Comparison of ENCODE assay signal across 8 cellular contexts in the genomic region with DNA sequence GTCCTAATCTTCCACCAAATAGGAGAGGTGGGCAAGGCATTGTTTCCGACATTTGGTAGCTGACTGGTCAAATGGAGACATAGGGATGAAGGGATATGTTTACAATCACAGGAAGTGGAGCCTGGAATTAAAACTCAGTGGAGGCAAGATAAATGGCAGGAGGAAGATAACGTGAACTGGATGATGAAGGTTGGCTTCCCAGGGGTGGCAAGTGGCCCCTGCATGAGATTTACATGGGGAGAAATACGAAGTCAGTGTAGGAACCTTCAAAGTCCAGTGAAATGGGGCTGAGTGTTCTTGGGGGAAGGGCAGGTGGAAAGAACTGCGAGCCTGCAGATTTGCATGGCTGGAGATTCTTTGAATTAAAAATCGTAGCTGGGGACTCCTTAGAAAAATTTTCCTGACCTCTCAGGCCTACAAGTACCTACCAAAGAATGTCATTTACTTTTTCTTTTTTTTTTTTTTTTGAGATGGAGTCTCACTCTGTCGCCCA. TPM values are rescaled to one million over a fixed set of nuclear protein-coding genes. Genes with fewer than 3 reads are reported as not detected.
DNase-seq lines count a peak whose midpoint lies in the region; ATAC-seq and TF ChIP-seq lines count a peak whose summit lies in the region.

No MANE protein-coding gene starts in this region.

- peak overlapping the region; percentile 72 for H3K4me3 Mint-ChIP-seq in activated naive CD4-positive, alpha-beta T cell treated with anti-CD3 and anti-CD28 coated beads for 36 hours
- H3K4me3 Mint-ChIP-seq in memory B cell = peak overlapping the region; percentile 29

- H3K27ac ChIP-seq in ascending aorta = peak overlapping the region; percentile 76 to 87
- peak overlapping the region; percentile 74 to 82 for H3K27ac ChIP-seq in tibial artery

- TF ChIP-seq CTCF in ascending aorta (IDR thresholded peaks at IDR 0.05) = no peak
- TF ChIP-seq CTCF in tibial artery (IDR thresholded peaks at IDR 0.05) = no peak

- no peak for DNase-seq in activated naive CD4-positive, alpha-beta T cell treated with anti-CD3 and anti-CD28 coated beads for 36 hours
- DNase-seq in activated naive CD4-positive, alpha-beta T cell treated with Interleukin-2 at 50 U/mL for 16 hours = no peak
- DNase-seq in ascending aorta (ENCODE audit: low spot score in 2 of 2) (no peak), memory B cell (ENCODE audit: low spot score in 2 of 2) (no peak), tibial artery (no peak), NCI-H524 treated with DMSO at 0.1 percent for 48 hours (lab: John Stamatoyannopoulos, UW) (no peak)

- H3K27ac Mint-ChIP-seq in activated naive CD4-positive, alpha-beta T cell treated with anti-CD3 and anti-CD28 coated beads for 36 hours = no peak overlapping the region
- no peak overlapping the region for H3K27ac Mint-ChIP-seq in memory B cell

- CTCF ChIA-PET in activated naive CD4-positive, alpha-beta T cell treated with anti-CD3 and anti-CD28 coated beads for 36 hours (lab: Charles Lee) = no interaction called here

- no peaks in the 10 kb centered on the region for H3K27me3 Mint-ChIP-seq in activated naive CD4-positive, alpha-beta T cell treated with anti-CD3 and anti-CD28 coated beads for 36 hours (ENCODE audit: low read depth)
- H3K27me3 Mint-ChIP-seq in memory B cell = no peaks in the 10 kb centered on the region

- intact Hi-C loops in activated naive CD4-positive, alpha-beta T cell treated with anti-CD3 and anti-CD28 coated beads for 36 hours (cut with micrococcal nuclease) = loop anchor here (1.0 kb wide), 2 partner anchors 22 to 25 kb away; partner anchors contain the start of gene EIF3D
- intact Hi-C loops in ascending aorta (cut with DNase I) (no loop called here), tibial artery (cut with DNase I; ENCODE audit: low total_unique reads) (no loop called here)

- H3K36me3 ChIP-seq in ascending aorta (peaks cover 23 to 29% of the 10 kb centered on the region in 2 donors), tibial artery (peaks cover 14 to 36% (median 23%) of the 10 kb centered on the region in 3 donors)

- H3K9me3 ChIP-seq in ascending aorta (no peaks in the 10 kb centered on the region), tibial artery (no peaks in the 10 kb centered on the region)

- peak overlapping the region in 1 of 2 donors; percentile 71 for H3K4me3 ChIP-seq in ascending aorta
- H3K4me3 ChIP-seq in tibial artery = peak overlapping the region; percentile 54 to 62

- H3K9me3 Mint-ChIP-seq in activated naive CD4-positive, alpha-beta T cell treated with anti-CD3 and anti-CD28 coated beads for 36 hours = no peaks in the 10 kb centered on the region
- no peaks in the 10 kb centered on the region for H3K9me3 Mint-ChIP-seq in memory B cell

- H3K4me1 ChIP-seq in ascending aorta = peaks cover 6 to 13% of the 10 kb centered on the region in 2 donors
- H3K4me1 ChIP-seq in tibial artery = peaks cover 0 to 17% (median 9%) of the 10 kb centered on the region in 4 donors

- peaks cover 28% of the 10 kb centered on the region for H3K36me3 Mint-ChIP-seq in activated naive CD4-positive, alpha-beta T cell treated with anti-CD3 and anti-CD28 coated beads for 36 hours (ENCODE audit: low read depth)
- peaks cover 15% of the 10 kb centered on the region for H3K36me3 Mint-ChIP-seq in memory B cell

- H3K27me3 ChIP-seq in ascending aorta (no peaks in the 10 kb centered on the region), tibial artery (no peaks in the 10 kb centered on the region)

- peaks cover 27% of the 10 kb centered on the region for H3K4me1 Mint-ChIP-seq in activated naive CD4-positive, alpha-beta T cell treated with anti-CD3 and anti-CD28 coated beads for 36 hours (ENCODE audit: low read depth)
- H3K4me1 Mint-ChIP-seq in memory B cell = peaks cover 6% of the 10 kb centered on the region

- ATAC-seq in memory B cell (ENCODE audit: low read depth) (no peak), HG02588 (IDR thresholded peaks at IDR 0.05; ENCODE audit: unreplicated experiment) (no peak), HG03432 (IDR thresholded peaks at IDR 0.05; ENCODE audit: unreplicated experiment) (no peak)

RNA-seq across cellular contexts. Expression of gene FOXRED2, which starts 0.7 kb away (rescaled TPM):
- total RNA-seq in activated naive CD4-positive, alpha-beta T cell treated with anti-CD3 and anti-CD28 coated beads for 36 hours = 10 to 100 TPM; 10.6 to 11.9 TPM
- 25.9 TPM for total RNA-seq in ascending aorta

RNA-seq across cellular contexts. Expression of gene EIF3D, which starts 21.4 kb away (rescaled TPM):
- 100 to 1,000 TPM; 334 to 341 TPM for total RNA-seq in activated naive CD4-positive, alpha-beta T cell treated with anti-CD3 and anti-CD28 coated beads for 36 hours
- total RNA-seq in ascending aorta = 212 TPM

RNA-seq across cellular contexts. Expression of gene TXN2, which starts 26.1 kb away (rescaled TPM):
- 100 to 1,000 TPM; 108 to 113 TPM for total RNA-seq in activated naive CD4-positive, alpha-beta T cell treated with anti-CD3 and anti-CD28 coated beads for 36 hours
- total RNA-seq in ascending aorta = 16.2 TPM
